Comparison of ENCODE assay signal across 8 cellular contexts in the genomic region with DNA sequence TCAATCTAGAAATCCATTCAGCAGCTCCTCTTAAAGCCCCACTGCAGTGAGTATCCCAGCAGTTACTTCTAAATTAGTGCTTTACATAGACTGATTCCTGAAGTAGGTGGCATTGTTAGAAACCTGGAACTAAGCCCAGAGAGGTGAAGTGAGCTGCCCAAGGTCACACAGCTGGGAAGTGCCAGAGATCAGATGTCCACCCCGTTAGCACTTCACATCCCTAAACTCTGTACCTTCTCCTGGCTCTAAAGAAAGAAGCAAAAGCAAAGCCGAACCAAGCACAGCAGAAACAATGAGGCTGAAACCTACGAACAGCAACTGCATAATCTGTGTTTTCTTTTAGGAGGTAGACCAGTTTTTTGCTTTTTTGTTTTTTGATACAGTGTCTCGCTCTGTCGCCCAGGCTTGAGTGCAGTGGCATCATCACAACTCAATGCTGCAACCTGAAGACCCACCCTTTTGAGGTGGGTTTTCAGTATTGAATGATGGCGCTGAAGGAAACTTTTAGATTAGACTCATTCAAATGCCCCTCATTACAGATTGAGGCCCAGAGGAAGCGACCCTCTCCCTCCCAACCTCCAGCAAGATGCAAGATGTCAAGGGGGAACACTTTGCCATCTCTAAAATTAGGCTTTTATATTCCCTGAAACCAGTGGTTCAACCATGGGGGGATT. TPM values are rescaled to one million over a fixed set of nuclear protein-coding genes. Genes with fewer than 3 reads are reported as not detected.
DNase-seq lines count a peak whose midpoint lies in the region; ATAC-seq, FAIRE-seq and TF ChIP-seq lines count a peak whose summit lies in the region.

No MANE protein-coding gene starts in this region.

- FAIRE-seq in K562 (lab: Jason Lieb, UNC), result no peak

- no peak for DNase-seq in activated T-cell treated with anti-CD3 and anti-CD28 coated beads, Interleukin-2, amount 50 U/mL, for 24 hours
- DNase-seq in activated T-cell treated with anti-CD3 and anti-CD28 coated beads, Interleukin-2, amount 50 U/mL, for 48 hours, result no peak
- no peak for DNase-seq in K562 (ENCODE audit: extremely low read depth in 1 of 4, low spot score in 3 of 4)
- DNase-seq in lower lobe of right lung, result no peak
- DNase-seq in tibial nerve (ENCODE audit: low spot score in 2 of 2), result no peak
- DNase-seq in NCI-H510A (lab: John Stamatoyannopoulos, UW), result no peak
- no peak for DNase-seq in SKM-1 treated with dmso at 0.1 percent for 144 hours (lab: John Stamatoyannopoulos, UW; ENCODE audit: unreplicated experiment)

- BruUV-seq in K562 (replicated peaks; lab: Mats Ljungman, UMichigan), result no TSS peak

- peaks cover 9% of the 10 kb centered on the region for H3K36me3 ChIP-seq in K562 (ENCODE audit: control insufficient read depth, insufficient read depth, low read length)
- no peaks in the 10 kb centered on the region for H3K36me3 ChIP-seq in lower lobe of right lung
- no peaks in the 10 kb centered on the region for H3K36me3 ChIP-seq in tibial nerve

- in situ Hi-C loops in K562 (cut with MboI), result no loop called here

- H3K4me1 Mint-ChIP-seq in activated T-cell treated with anti-CD3 and anti-CD28 coated beads, Interleukin-2, amount 50 U/mL, for 24 hours (ENCODE audit: low read depth), result peaks cover 49% of the 10 kb centered on the region

- H3K9ac ChIP-seq in K562 (ENCODE audit: insufficient read depth in 1 of 2, low read depth in 2 of 2, low read length in 2 of 2), result peak overlapping the region; percentile 92 to 94; a peak in 3 of 4 replicates

- CTCF ChIA-PET in K562 (lab: Yijun Ruan, JAX; ENCODE audit: low intra/inter-chr PET ratio), result no interaction called here

- H3K27ac ChIP-seq in K562 (ENCODE audit: extremely low read depth, low read depth, low read length), result peak overlapping the region; percentile 97
- H3K27ac ChIP-seq in lower lobe of right lung, result peak overlapping the region; percentile 99
- peak overlapping the region; percentile 92 to 100 (median 98) for H3K27ac ChIP-seq in tibial nerve

- intact Hi-C loops in K562 (cut with micrococcal nuclease), result loop anchor here (2.0 to 5.0 kb wide), 3 partner anchors 29 to 247 kb away; no protein-coding TSS in a partner anchor
- intact Hi-C loops in lower lobe of right lung (cut with DNase I), result no loop called here

- TF ChIP-seq POLR2A in K562 (conservative IDR thresholded peaks at IDR 0.05), result no peak
- TF ChIP-seq POLR2A in tibial nerve (IDR thresholded peaks at IDR 0.05), result no peak

- no peaks in the 10 kb centered on the region for H3K9me3 ChIP-seq in K562 (replicated peaks; ENCODE audit: control insufficient read depth, insufficient read depth, low read depth, low read length)
- no peaks in the 10 kb centered on the region for H3K9me3 ChIP-seq in lower lobe of right lung
- H3K9me3 ChIP-seq in tibial nerve, result no peaks in the 10 kb centered on the region

- no peaks in the 10 kb centered on the region for H3K9me3 Mint-ChIP-seq in activated T-cell treated with anti-CD3 and anti-CD28 coated beads, Interleukin-2, amount 50 U/mL, for 24 hours

- H3K4me3 Mint-ChIP-seq in activated T-cell treated with anti-CD3 and anti-CD28 coated beads, Interleukin-2, amount 50 U/mL, for 24 hours, result no peak overlapping the region

- 37% methylated on average over 7 of the region's 7 CpGs for WGBS in K562 (ENCODE audit: insufficient coverage, low coverage, missing lambda C conversion rate)
- WGBS in tibial nerve, 2 donors, result 66 to 72% methylated on average over 7 of the region's 7 CpGs

- peak overlapping the region; percentile 4; the same call in 1 of the 2 replicates for H3K4me3 ChIP-seq in K562
- H3K4me3 ChIP-seq in lower lobe of right lung, result no peak overlapping the region
- H3K4me3 ChIP-seq in tibial nerve, result peak overlapping the region in 1 of 4 donors; percentile 17

- POLR2A ChIA-PET in K562 (lab: Yijun Ruan, JAX), result interaction anchor here (1.0 to 2.3 kb wide), 13 partner anchors 9 to 40 kb away, joined by 3 to 11 read pairs (median 6); no protein-coding TSS in a partner anchor

- ATAC-seq in K562 (no peak), lower lobe of right lung (no peak), GM18861 (IDR thresholded peaks at IDR 0.05; ENCODE audit: unreplicated experiment) (no peak)

- H3K4me2 ChIP-seq in K562 (ENCODE audit: insufficient read depth, low read length), result peak overlapping the region; percentile 87

- no peak for TF ChIP-seq EP300 in K562 (IDR thresholded peaks at IDR 0.05; ENCODE audit: low read length)
- TF ChIP-seq EP300 in tibial nerve (IDR thresholded peaks at IDR 0.05), result no peak

- no peaks in the 10 kb centered on the region for H3K9me1 ChIP-seq in K562 (ENCODE audit: control insufficient read depth, insufficient read depth, low read length)

- H3K27me3 ChIP-seq in K562 (ENCODE audit: control insufficient read depth in 2 of 2, insufficient read depth in 2 of 2, low read length in 2 of 2) (no peaks in the 10 kb centered on the region), lower lobe of right lung (ENCODE audit: low read depth) (no peaks in the 10 kb centered on the region), tibial nerve (no peaks in the 10 kb centered on the region)

- 0 out of 2 replicates have a peak overlapping the region, but pooled peaks have one; percentile 4 for H2AFZ ChIP-seq in K562 (ENCODE audit: low read depth, low read length)

- H3K79me2 ChIP-seq in K562 (ENCODE audit: control insufficient read depth, insufficient read depth, low read length), result peaks cover 71% of the 10 kb centered on the region

- peak overlapping the region; percentile 98 for H3K27ac Mint-ChIP-seq in activated T-cell treated with anti-CD3 and anti-CD28 coated beads, Interleukin-2, amount 50 U/mL, for 24 hours

- no peak for TF ChIP-seq CTCF in K562 (IDR thresholded peaks at IDR 0.05 in 2 of 3, conservative IDR thresholded peaks at IDR 0.05 in 1 of 3; ENCODE audit: insufficient read depth in 2 of 3, low read depth in 1 of 3, low read length in 3 of 3)
- no peak for TF ChIP-seq CTCF in lower lobe of right lung (IDR thresholded peaks at IDR 0.05)
- TF ChIP-seq CTCF in tibial nerve (IDR thresholded peaks at IDR 0.05), result no peak

- peaks cover 15% of the 10 kb centered on the region for H3K36me3 Mint-ChIP-seq in activated T-cell treated with anti-CD3 and anti-CD28 coated beads, Interleukin-2, amount 50 U/mL, for 24 hours (ENCODE audit: low read depth)

- peaks cover 63 to 65% of the 10 kb centered on the region in 2 experiments for H3K4me1 ChIP-seq in K562 (replicated peaks in 1 of 2; ENCODE audit: control insufficient read depth in 2 of 2, insufficient read depth in 2 of 2, low read length in 2 of 2)
- H3K4me1 ChIP-seq in lower lobe of right lung, result peaks cover 83% of the 10 kb centered on the region
- peaks cover 14 to 83% (median 73%) of the 10 kb centered on the region in 4 donors for H3K4me1 ChIP-seq in tibial nerve

- H3K27me3 Mint-ChIP-seq in activated T-cell treated with anti-CD3 and anti-CD28 coated beads, Interleukin-2, amount 50 U/mL, for 24 hours, result no peaks in the 10 kb centered on the region

- H4K20me1 ChIP-seq in K562 (replicated peaks; ENCODE audit: control insufficient read depth, insufficient read depth, low read length), result no peaks in the 10 kb centered on the region

- no peak for TF ChIP-seq RAD21 in K562 (CRISPR knock-in tag; conservative IDR thresholded peaks at IDR 0.05 in 1 of 2, IDR thresholded peaks at IDR 0.05 in 1 of 2)

TF ChIP-seq in K562, 482 proteins besides CTCF, POLR2A, EP300 and RAD21 (continues in another document):
- TF ChIP-seq NFXL1 (CRISPR knock-in tag; IDR thresholded peaks at IDR 0.05) (0 out of 2 replicates have a peak, but pooled peaks have one; percentile 10), MYBL2 (IDR thresholded peaks at IDR 0.05; ENCODE audit: low read depth) (no peak), MYBL2 (CRISPR knock-in tag; IDR thresholded peaks at IDR 0.05; ENCODE audit: borderline replicate concordance) (no peak)

RNA-seq across cellular contexts. Expression of a gene that starts 3.2 kb away (rescaled TPM):
- total RNA-seq in K562 (2011; cell fraction: chromatin; rRNA removed; ENCODE audit: low replicate concordance), result 399 and 515 TPM in 2 replicates
- total RNA-seq in K562 (2011; cell fraction: nucleolus; rRNA removed), result 184 and 194 TPM in 2 replicates
- 232 and 241 TPM in 2 replicates for total RNA-seq in K562 (2011; cell fraction: nucleoplasm; rRNA removed)
- total RNA-seq in K562 (2014; rRNA removed) (51.8 and 62.6 TPM in 2 replicates), K562 (2014; rRNA removed; fragmentation: Illumina TruSeq; extraction: Trizol) (71.9 and 79.2 TPM in 2 replicates), K562 (2015; rRNA removed; fragmentation: Illumina TruSeq; extraction: Trizol) (65.3 and 67.3 TPM in 2 replicates), K562 (2021) (129 and 148 TPM in 2 replicates), lower lobe of right lung (57.6 TPM), tibial nerve (10 to 100 TPM; 45.3 to 69.9 (median 49.8) TPM)
- polyA plus RNA-seq in K562 (2011; rRNA removed) (80.8 and 95.0 TPM in 2 replicates), K562 (2014; fragmentation: Illumina TruSeq; extraction: Trizol) (97.2 and 121 TPM in 2 replicates), K562 (2014; fragmentation: Nextera tagmentation; extraction: Ambion mirVana) (10 to 100 TPM; 31.8 to 58.0 TPM), K562 (2014; rRNA removed) (63.9 and 79.5 TPM in 2 replicates)
- polyA plus RNA-seq in K562 (2011; cell fraction: cytosol; rRNA removed), result 42.9 and 46.7 TPM in 2 replicates
- polyA plus RNA-seq in K562 (2011; cell fraction: nucleus; rRNA removed), result 147 and 184 TPM in 2 replicates
- 48.4 and 62.9 TPM in 2 replicates for polyA plus RNA-seq in K562 (2012)
- polyA minus RNA-seq in K562 (2011; rRNA and poly(A)+ RNA removed), result 140 and 160 TPM in 2 replicates
- polyA minus RNA-seq in K562 (2011; cell fraction: cytosol; rRNA and poly(A)+ RNA removed), result 71.6 and 73.2 TPM in 2 replicates
- 125 and 198 TPM in 2 replicates for polyA minus RNA-seq in K562 (2011; cell fraction: nucleus; rRNA and poly(A)+ RNA removed)
